Comparison of ENCODE assay signal across 8 cellular contexts in genomic region chr18:13611058-13611615, GRCh38.
A peak's percentile ranks its signal among the peaks of the same experiment; 100 is the strongest.
DNase-seq lines count a peak whose midpoint lies in the region; ATAC-seq and TF ChIP-seq lines count a peak whose summit lies in the region.

No MANE protein-coding gene starts in this region.

- no peaks in the 10 kb centered on the region for H3K27me3 Mint-ChIP-seq in activated T-cell treated with anti-CD3 and anti-CD28 coated beads, Interleukin-2, amount 50 U/mL, for 4 hours (ENCODE audit: low read depth)
- no peaks in the 10 kb centered on the region for H3K27me3 Mint-ChIP-seq in stimulated activated naive CD8-positive, alpha-beta T cell treated with anti-CD3 and anti-CD28 coated beads, Interleukin-15, Interleukin-2, amounts not matched to agents 100 ng/mL and 50 ng/mL, for 24 hours

- TF ChIP-seq CTCF in body of pancreas (IDR thresholded peaks at IDR 0.05), result no peak

- no peak for ATAC-seq in activated T-cell treated with anti-CD3 and anti-CD28 coated beads, Interleukin-2, amount 50 U/mL, for 4 hours
- ATAC-seq in body of pancreas, result peak; percentile 65

- no peaks in the 10 kb centered on the region for H3K9me3 ChIP-seq in HUES64 (ENCODE audit: insufficient read depth, low read depth, low read length)
- H3K9me3 ChIP-seq in body of pancreas, result no peaks in the 10 kb centered on the region

- peaks cover 38% of the 10 kb centered on the region for H3K27me3 ChIP-seq in HUES64 (ENCODE audit: insufficient read depth, low read length)
- H3K27me3 ChIP-seq in body of pancreas, result no peaks in the 10 kb centered on the region

- peak overlapping the region; percentile 92 for H3K27ac Mint-ChIP-seq in stimulated activated naive CD8-positive, alpha-beta T cell treated with anti-CD3 and anti-CD28 coated beads, Interleukin-15, Interleukin-2, amounts not matched to agents 100 ng/mL and 50 ng/mL, for 24 hours

- H3K9me3 Mint-ChIP-seq in activated T-cell treated with anti-CD3 and anti-CD28 coated beads, Interleukin-2, amount 50 U/mL, for 4 hours, result no peaks in the 10 kb centered on the region
- H3K9me3 Mint-ChIP-seq in stimulated activated naive CD8-positive, alpha-beta T cell treated with anti-CD3 and anti-CD28 coated beads, Interleukin-15, Interleukin-2, amounts not matched to agents 100 ng/mL and 50 ng/mL, for 24 hours, result no peaks in the 10 kb centered on the region

- no peak for TF ChIP-seq POLR2A in body of pancreas (IDR thresholded peaks at IDR 0.05)

- DNase-seq in activated T-cell treated with anti-CD3 and anti-CD28 coated beads, Interleukin-2, amount 50 U/mL, for 4 hours, result no peak
- DNase-seq in activated T-cell treated with anti-CD3 and anti-CD28 coated beads for 4 hours (no peak), body of pancreas (peak in 2 of 4 donors; percentile 38), inferior parietal cortex (ENCODE audit: extremely low spot score) (peak; percentile 73), islet precursor cell (no peak), NCI-H2196 treated with DMSO at 0.1 percent for 48 hours (lab: John Stamatoyannopoulos, UW; ENCODE audit: unreplicated experiment) (no peak)

- H3K9ac ChIP-seq in HUES64 (ENCODE audit: low read depth, low read length), result peak overlapping the region; percentile 42

- no peaks in the 10 kb centered on the region for H3K36me3 Mint-ChIP-seq in activated T-cell treated with anti-CD3 and anti-CD28 coated beads, Interleukin-2, amount 50 U/mL, for 4 hours (ENCODE audit: insufficient read depth)
- no peaks in the 10 kb centered on the region for H3K36me3 Mint-ChIP-seq in stimulated activated naive CD8-positive, alpha-beta T cell treated with anti-CD3 and anti-CD28 coated beads, Interleukin-15, Interleukin-2, amounts not matched to agents 100 ng/mL and 50 ng/mL, for 24 hours (ENCODE audit: low read depth)

- H3K4me1 Mint-ChIP-seq in activated T-cell treated with anti-CD3 and anti-CD28 coated beads, Interleukin-2, amount 50 U/mL, for 4 hours (ENCODE audit: low read depth), result peaks cover 78% of the 10 kb centered on the region
- peaks cover 81% of the 10 kb centered on the region for H3K4me1 Mint-ChIP-seq in stimulated activated naive CD8-positive, alpha-beta T cell treated with anti-CD3 and anti-CD28 coated beads, Interleukin-15, Interleukin-2, amounts not matched to agents 100 ng/mL and 50 ng/mL, for 24 hours (ENCODE audit: low read depth)

- H3K4me3 ChIP-seq in HUES64 (ENCODE audit: low read length) (peak overlapping the region; percentile 39), body of pancreas (no peak overlapping the region)

- H3K4me1 ChIP-seq in HUES64 (ENCODE audit: insufficient read depth, low read length), result peaks cover 13% of the 10 kb centered on the region
- peaks cover 18% of the 10 kb centered on the region for H3K4me1 ChIP-seq in body of pancreas

- peak overlapping the region; percentile 79 for H3K4me3 Mint-ChIP-seq in activated T-cell treated with anti-CD3 and anti-CD28 coated beads, Interleukin-2, amount 50 U/mL, for 4 hours
- H3K4me3 Mint-ChIP-seq in stimulated activated naive CD8-positive, alpha-beta T cell treated with anti-CD3 and anti-CD28 coated beads, Interleukin-15, Interleukin-2, amounts not matched to agents 100 ng/mL and 50 ng/mL, for 24 hours, result peak overlapping the region; percentile 89

- H3K27ac ChIP-seq in HUES64 (ENCODE audit: low read depth, low read length) (peak overlapping the region; percentile 46; the same call in 1 of the 2 replicates), body of pancreas (no peak overlapping the region)

- intact Hi-C loops in body of pancreas (cut with DNase I), result no loop called here

- WGBS in HUES64, result 14% methylated on average over 15 of the region's 15 CpGs
- 22 to 32% methylated on average over 15 of the region's 15 CpGs for WGBS in body of pancreas, 2 donors

- H3K36me3 ChIP-seq in HUES64 (ENCODE audit: insufficient read depth, low read length), result no peaks in the 10 kb centered on the region
- H3K36me3 ChIP-seq in body of pancreas (replicated peaks in 1 of 2; ENCODE audit: insufficient read depth in 1 of 2, low read depth in 2 of 2), result no peaks in the 10 kb centered on the region
